ENCODE assay signal across 1 cellular context in the genomic region with DNA sequence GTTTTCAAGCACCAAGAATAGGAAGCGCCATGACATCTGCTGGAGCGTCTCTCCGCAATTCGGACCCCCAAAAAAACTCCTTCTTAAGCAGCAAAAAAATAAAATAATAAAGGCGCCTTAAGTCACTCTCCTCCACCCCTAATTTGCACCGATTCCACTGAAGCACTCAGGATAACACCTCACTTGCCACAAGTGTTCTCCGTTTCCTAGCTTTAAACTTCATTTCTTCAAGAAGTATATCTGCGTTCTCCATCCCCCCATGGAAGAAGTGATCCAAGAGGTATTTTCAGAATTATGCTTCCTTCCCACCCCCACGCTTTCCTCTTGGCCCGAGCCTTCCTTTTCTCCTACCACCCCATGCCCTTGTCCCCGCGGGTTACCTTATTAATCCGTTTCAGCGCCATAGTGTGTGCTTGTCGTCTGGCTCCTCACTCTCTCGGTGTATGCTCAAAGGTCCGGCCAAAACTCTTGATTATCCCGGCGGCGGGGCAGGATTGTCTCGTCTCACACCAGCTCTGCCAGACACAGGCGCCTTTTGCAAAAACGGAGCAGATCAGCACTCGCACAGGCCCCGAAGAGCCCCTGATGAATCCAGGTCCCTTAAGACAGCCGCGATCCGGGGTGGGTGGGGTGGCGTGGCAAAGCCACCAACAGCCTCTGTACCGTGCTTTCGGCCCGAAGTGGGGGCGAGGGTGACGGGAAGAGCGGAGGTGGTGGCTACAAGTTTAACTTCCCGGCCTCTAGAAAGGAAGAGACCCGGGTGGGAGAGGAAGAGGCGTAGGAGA.
TF ChIP-seq lines count a peak whose summit lies in the region.

No MANE protein-coding gene starts in this region.

TF ChIP-seq in HEK293, 187 proteins besides CTCF, POLR2A, EP300 and RAD21 (continued from another document):
- TF ChIP-seq, protein P1, sequence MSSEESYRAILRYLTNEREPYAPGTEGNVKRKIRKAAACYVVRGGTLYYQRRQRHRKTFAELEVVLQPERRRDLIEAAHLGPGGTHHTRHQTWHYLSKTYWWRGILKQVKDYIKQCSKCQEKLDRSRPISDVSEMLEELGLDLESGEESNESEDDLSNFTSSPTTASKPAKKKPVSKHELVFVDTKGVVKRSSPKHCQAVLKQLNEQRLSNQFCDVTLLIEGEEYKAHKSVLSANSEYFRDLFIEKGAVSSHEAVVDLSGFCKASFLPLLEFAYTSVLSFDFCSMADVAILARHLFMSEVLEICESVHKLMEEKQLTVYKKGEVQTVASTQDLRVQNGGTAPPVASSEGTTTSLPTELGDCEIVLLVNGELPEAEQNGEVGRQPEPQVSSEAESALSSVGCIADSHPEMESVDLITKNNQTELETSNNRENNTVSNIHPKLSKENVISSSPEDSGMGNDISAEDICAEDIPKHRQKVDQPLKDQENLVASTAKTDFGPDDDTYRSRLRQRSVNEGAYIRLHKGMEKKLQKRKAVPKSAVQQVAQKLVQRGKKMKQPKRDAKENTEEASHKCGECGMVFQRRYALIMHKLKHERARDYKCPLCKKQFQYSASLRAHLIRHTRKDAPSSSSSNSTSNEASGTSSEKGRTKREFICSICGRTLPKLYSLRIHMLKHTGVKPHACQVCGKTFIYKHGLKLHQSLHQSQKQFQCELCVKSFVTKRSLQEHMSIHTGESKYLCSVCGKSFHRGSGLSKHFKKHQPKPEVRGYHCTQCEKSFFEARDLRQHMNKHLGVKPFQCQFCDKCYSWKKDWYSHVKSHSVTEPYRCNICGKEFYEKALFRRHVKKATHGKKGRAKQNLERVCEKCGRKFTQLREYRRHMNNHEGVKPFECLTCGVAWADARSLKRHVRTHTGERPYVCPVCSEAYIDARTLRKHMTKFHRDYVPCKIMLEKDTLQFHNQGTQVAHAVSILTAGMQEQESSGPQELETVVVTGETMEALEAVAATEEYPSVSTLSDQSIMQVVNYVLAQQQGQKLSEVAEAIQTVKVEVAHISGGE (tag by site-specific recombination; conservative IDR thresholded peaks at IDR 0.05; ENCODE audit: low read depth): peak; percentile 82; the same call in 1 of the 2 replicates
- TF ChIP-seq, protein P2, sequence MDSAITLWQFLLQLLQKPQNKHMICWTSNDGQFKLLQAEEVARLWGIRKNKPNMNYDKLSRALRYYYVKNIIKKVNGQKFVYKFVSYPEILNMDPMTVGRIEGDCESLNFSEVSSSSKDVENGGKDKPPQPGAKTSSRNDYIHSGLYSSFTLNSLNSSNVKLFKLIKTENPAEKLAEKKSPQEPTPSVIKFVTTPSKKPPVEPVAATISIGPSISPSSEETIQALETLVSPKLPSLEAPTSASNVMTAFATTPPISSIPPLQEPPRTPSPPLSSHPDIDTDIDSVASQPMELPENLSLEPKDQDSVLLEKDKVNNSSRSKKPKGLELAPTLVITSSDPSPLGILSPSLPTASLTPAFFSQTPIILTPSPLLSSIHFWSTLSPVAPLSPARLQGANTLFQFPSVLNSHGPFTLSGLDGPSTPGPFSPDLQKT (IDR thresholded peaks at IDR 0.05; ENCODE audit: borderline replicate concordance, low read depth, low read length): no peak
- TF ChIP-seq ZFHX2 (tag by site-specific recombination; conservative IDR thresholded peaks at IDR 0.05): peak; percentile 67
